In the genomic region with DNA sequence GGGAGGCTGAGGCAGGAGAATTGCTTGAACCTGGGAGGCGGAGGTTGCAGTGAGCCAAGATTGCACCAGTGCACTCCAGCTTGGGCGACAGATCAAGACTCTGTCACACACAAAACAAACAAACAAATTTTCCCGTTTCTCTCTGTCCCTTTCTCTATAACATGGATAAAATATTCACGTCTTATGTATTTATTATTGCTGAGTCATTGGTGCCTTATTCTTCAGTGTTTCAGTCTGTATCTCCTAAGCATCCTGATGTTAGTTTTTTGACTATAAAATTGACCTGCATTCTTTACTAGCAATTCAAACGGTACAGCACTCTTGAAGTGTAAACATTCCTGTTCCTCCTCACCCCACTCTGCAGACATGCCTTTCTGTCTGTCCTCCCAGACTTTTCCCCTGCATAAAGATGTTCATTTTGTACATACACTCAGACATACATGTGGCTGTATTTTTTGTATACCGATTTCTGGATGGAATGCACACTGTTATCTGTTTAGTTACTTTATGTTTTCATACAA, we compare ENCODE assay signal across 1 cellular context.
TF ChIP-seq lines count a peak whose summit lies in the region.

No MANE protein-coding gene starts in this region.

TF ChIP-seq in liver, 16 proteins besides CTCF, POLR2A, EP300 and RAD21:
- TF ChIP-seq HNF4G (IDR thresholded peaks at IDR 0.05) (no peak), YY1 (IDR thresholded peaks at IDR 0.05) (no peak), NR2F2 (IDR thresholded peaks at IDR 0.05) (no peak), EGR1 (IDR thresholded peaks at IDR 0.05; ENCODE audit: low read depth in 2 of 2) (no peak), RXRA (IDR thresholded peaks at IDR 0.05) (no peak), SP1 (IDR thresholded peaks at IDR 0.05) (no peak), TAF1 (conservative IDR thresholded peaks at IDR 0.05) (no peak)
